Comparison of ENCODE assay signal across 1 cellular context in genomic region chr12:109682708-109683060, GRCh38.
TF ChIP-seq lines count a peak whose summit lies in the region.

No MANE protein-coding gene starts in this region.

TF ChIP-seq in H1, 55 proteins besides CTCF, POLR2A, EP300 and RAD21 (continued from another document):
- TF ChIP-seq RNF2 (IDR thresholded peaks at IDR 0.05; ENCODE audit: borderline replicate concordance, low read depth, low read length, missing control alignments, poor library complexity, severe bottlenecking) (no peak), JUND (IDR thresholded peaks at IDR 0.05; ENCODE audit: low read length) (no peak), CEBPB (IDR thresholded peaks at IDR 0.05; ENCODE audit: low read depth, low read length) (peak; percentile 67; the same call in 1 of the 2 replicates)
